Comparison of ENCODE assay signal across 15 cellular contexts in the genomic region with DNA sequence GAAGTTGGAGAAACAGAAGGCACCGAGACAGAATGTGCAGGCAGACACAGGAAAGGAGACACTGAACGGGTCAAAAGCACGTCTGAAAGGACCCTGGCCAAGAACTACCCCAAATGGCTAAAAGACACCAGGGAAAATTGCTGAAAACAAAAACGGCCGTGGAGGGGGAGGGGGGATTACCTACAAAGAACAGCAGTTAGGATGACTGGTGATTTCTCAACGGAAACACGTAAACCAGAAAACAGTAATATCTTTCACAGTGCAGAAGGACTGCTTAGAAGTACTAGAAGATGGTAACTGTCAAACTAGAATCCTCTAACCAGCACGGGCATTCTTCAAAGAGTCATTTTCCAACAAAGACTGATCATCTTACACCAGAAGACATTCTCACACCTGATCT.
DNase-seq lines count a peak whose midpoint lies in the region; ATAC-seq and TF ChIP-seq lines count a peak whose summit lies in the region.
"Had no signal": no experiment of that assay in that cellular context is flagged by ENCODE, and none has a peak within 500 bp of the region (broad histone marks: within the 10 kb centered on the region; RNA-seq: fewer than 3 reads in every experiment).

No MANE protein-coding gene starts in this region.

- H3K36me3 ChIP-seq in mesodermal cell (ENCODE audit: control insufficient read depth, insufficient read depth, low read length) (no peaks in the 10 kb centered on the region), vagina (no peaks in the 10 kb centered on the region)
- H3K36me3 ChIP-seq: colonic mucosa, pancreas had no signal

- WGBS in mesodermal cell (ENCODE audit: insufficient coverage in 2 of 2), 2 experiments: 94% methylated on average over 2 to 5 of the region's 8 CpGs

- peak overlapping the region; percentile 94 for H3K27ac Mint-ChIP-seq in activated naive CD4-positive, alpha-beta T cell treated with anti-CD3 and anti-CD28 coated beads, Interleukin-2, amount 10 ng/mL, durations not matched to agents 7 days and 5 days
- peak overlapping the region; percentile 95 for H3K27ac Mint-ChIP-seq in activated CD4-positive, alpha-beta memory T cell treated with anti-CD3 and anti-CD28 coated beads, Interleukin-2, amount 10 ng/mL, durations not matched to agents 7 days and 5 days
- H3K27ac Mint-ChIP-seq: GM23338, memory B cell had no signal

- peak; percentile 44 for DNase-seq in activated naive CD4-positive, alpha-beta T cell treated with anti-CD3 and anti-CD28 coated beads, Interleukin-2, amount 10 ng/mL, durations not matched to agents 7 days and 5 days
- no peak for DNase-seq in activated naive CD4-positive, alpha-beta T cell (lab: John Stamatoyannopoulos, UW)
- DNase-seq in activated CD4-positive, alpha-beta memory T cell treated with anti-CD3 and anti-CD28 coated beads, Interleukin-2, amount 10 ng/mL, durations not matched to agents 7 days and 5 days: peak; percentile 41
- peak; percentile 24 for DNase-seq in ureter (ENCODE audit: low spot score)
- no peak for DNase-seq in COLO829 (ENCODE audit: low spot score)
- no peak for DNase-seq in vagina (ENCODE audit: extremely low spot score in 2 of 2)
- DNase-seq: activated CD4-positive, CD25-positive, alpha-beta regulatory T cell treated with anti-CD3 and anti-CD28 coated beads, Interleukin-2, amount 50 U/mL, for 72 hours; colonic mucosa; NCI-H187 treated with DMSO at 0.1 percent for 48 hours; pancreas had no signal

- peak overlapping the region; percentile 1 for H3K4me3 Mint-ChIP-seq in activated naive CD4-positive, alpha-beta T cell treated with anti-CD3 and anti-CD28 coated beads, Interleukin-2, amount 10 ng/mL, durations not matched to agents 7 days and 5 days
- peak overlapping the region; percentile 72 for H3K4me3 Mint-ChIP-seq in activated CD4-positive, alpha-beta memory T cell treated with anti-CD3 and anti-CD28 coated beads, Interleukin-2, amount 10 ng/mL, durations not matched to agents 7 days and 5 days
- H3K4me3 Mint-ChIP-seq: GM23338, memory B cell had no signal

- H3K36me3 Mint-ChIP-seq in activated naive CD4-positive, alpha-beta T cell treated with anti-CD3 and anti-CD28 coated beads, Interleukin-2, amount 10 ng/mL, durations not matched to agents 7 days and 5 days: peaks cover 52% of the 10 kb centered on the region
- H3K36me3 Mint-ChIP-seq in activated CD4-positive, alpha-beta memory T cell treated with anti-CD3 and anti-CD28 coated beads, Interleukin-2, amount 10 ng/mL, durations not matched to agents 7 days and 5 days (ENCODE audit: low read depth): peaks cover 58% of the 10 kb centered on the region

- peak overlapping the region; percentile 84 for H3K27ac ChIP-seq in mesodermal cell (ENCODE audit: low read depth, low read length, severe bottlenecking)
- H3K27ac ChIP-seq in vagina: no peak overlapping the region
- H3K27ac ChIP-seq: colonic mucosa, KMS-11, pancreas had no signal

- H3K27me3 ChIP-seq in vagina: no peaks in the 10 kb centered on the region
- H3K27me3 ChIP-seq: colonic mucosa, pancreas had no signal

- ATAC-seq in GM21528 (IDR thresholded peaks at IDR 0.05; ENCODE audit: low FRiP score, unreplicated experiment): no peak
- ATAC-seq: GM23338 had no signal

- no peak for TF ChIP-seq CTCF in vagina (IDR thresholded peaks at IDR 0.05)

- H3K4me3 ChIP-seq in mesodermal cell (ENCODE audit: extremely low read depth, insufficient read depth, low read length, poor library complexity, severe bottlenecking): no peak overlapping the region
- H3K4me3 ChIP-seq in vagina: no peak overlapping the region
- H3K4me3 ChIP-seq: colonic mucosa, GM23338, pancreas had no signal

- no peak for TF ChIP-seq POLR2A in vagina (IDR thresholded peaks at IDR 0.05)

- H3K27me3 Mint-ChIP-seq in activated naive CD4-positive, alpha-beta T cell treated with anti-CD3 and anti-CD28 coated beads, Interleukin-2, amount 10 ng/mL, durations not matched to agents 7 days and 5 days: no peaks in the 10 kb centered on the region
- no peaks in the 10 kb centered on the region for H3K27me3 Mint-ChIP-seq in activated CD4-positive, alpha-beta memory T cell treated with anti-CD3 and anti-CD28 coated beads, Interleukin-2, amount 10 ng/mL, durations not matched to agents 7 days and 5 days

- POLR2A ChIA-PET in activated CD4-positive, alpha-beta memory T cell treated with anti-CD3 and anti-CD28 coated beads, Interleukin-2, amount 10 ng/mL, durations not matched to agents 7 days and 5 days (lab: Charles Lee): interaction anchor here (2.0 to 2.4 kb wide), 3 partner anchors 9 to 41 kb away, joined by 9 to 20 read pairs (median 10); no protein-coding TSS in a partner anchor

- H3K9me3 Mint-ChIP-seq in activated naive CD4-positive, alpha-beta T cell treated with anti-CD3 and anti-CD28 coated beads, Interleukin-2, amount 10 ng/mL, durations not matched to agents 7 days and 5 days: peaks cover 13% of the 10 kb centered on the region
- H3K9me3 Mint-ChIP-seq in activated CD4-positive, alpha-beta memory T cell treated with anti-CD3 and anti-CD28 coated beads, Interleukin-2, amount 10 ng/mL, durations not matched to agents 7 days and 5 days: peaks cover 6% of the 10 kb centered on the region

- peaks cover 33% of the 10 kb centered on the region for H3K4me1 ChIP-seq in mesodermal cell (ENCODE audit: control insufficient read depth, insufficient read depth, low read length, poor library complexity, severe bottlenecking)
- peaks cover 24% of the 10 kb centered on the region for H3K4me1 ChIP-seq in vagina
- H3K4me1 ChIP-seq: colonic mucosa had no signal

- peaks cover 94% of the 10 kb centered on the region for H3K4me1 Mint-ChIP-seq in activated naive CD4-positive, alpha-beta T cell treated with anti-CD3 and anti-CD28 coated beads, Interleukin-2, amount 10 ng/mL, durations not matched to agents 7 days and 5 days
- H3K4me1 Mint-ChIP-seq in activated CD4-positive, alpha-beta memory T cell treated with anti-CD3 and anti-CD28 coated beads, Interleukin-2, amount 10 ng/mL, durations not matched to agents 7 days and 5 days: peaks cover 77% of the 10 kb centered on the region

- CTCF ChIA-PET in activated naive CD4-positive, alpha-beta T cell treated with anti-CD3 and anti-CD28 coated beads, Interleukin-2, amount 10 ng/mL, durations not matched to agents 7 days and 5 days (lab: Charles Lee): interaction anchor here (1.1 kb wide), 1 partner anchor 36 kb away, joined by 3 read pairs; no protein-coding TSS in a partner anchor
- CTCF ChIA-PET in activated CD4-positive, alpha-beta memory T cell treated with anti-CD3 and anti-CD28 coated beads, Interleukin-2, amount 10 ng/mL, durations not matched to agents 7 days and 5 days (lab: Charles Lee): no interaction called here

- intact Hi-C loops in vagina (cut with DNase I): no loop called here

- H3K9me3 ChIP-seq in mesodermal cell (ENCODE audit: control insufficient read depth, low read length) (peaks cover 3% of the 10 kb centered on the region), vagina (peaks cover 3% of the 10 kb centered on the region)
- H3K9me3 ChIP-seq: colonic mucosa, pancreas had no signal

Comparison
In these comparisons a context has a peak if more than half of its experiments do, and no peak if none do; other contexts are left out.
1. DNase-seq: peak in activated naive CD4-positive, alpha-beta T cell treated with anti-CD3 and anti-CD28 coated beads, Interleukin-2, amount 10 ng/mL, durations not matched to agents 7 days and 5 days (single experiment), activated CD4-positive, alpha-beta memory T cell treated with anti-CD3 and anti-CD28 coated beads, Interleukin-2, amount 10 ng/mL, durations not matched to agents 7 days and 5 days (single experiment) and ureter (single experiment); none in activated naive CD4-positive, alpha-beta T cell (0 of 4), COLO829 (single experiment) and vagina (0 of 2).